Comparison of ENCODE assay signal across 12 cellular contexts in the genomic region with DNA sequence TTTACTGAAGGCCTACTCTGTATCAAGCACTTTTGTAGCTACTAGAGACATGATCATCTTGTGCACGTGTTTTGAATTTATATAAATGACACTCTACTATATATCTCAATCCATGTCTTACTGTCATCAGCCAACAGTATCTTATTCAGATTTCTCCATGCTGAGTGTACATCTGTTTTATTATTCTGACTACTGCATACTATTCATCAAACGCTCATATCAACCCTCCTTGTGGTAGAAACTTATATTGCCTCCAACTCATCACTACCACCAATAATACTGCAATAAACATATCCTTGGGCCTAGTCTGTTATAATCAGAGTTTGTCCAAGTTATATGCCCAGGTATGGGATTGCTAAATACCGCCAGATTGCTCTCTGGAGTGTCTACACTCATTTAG.
A peak's percentile ranks its signal among the peaks of the same experiment; 100 is the strongest.
DNase-seq lines count a peak whose midpoint lies in the region; ATAC-seq and TF ChIP-seq lines count a peak whose summit lies in the region.
"Had no signal": no experiment of that assay in that cellular context is flagged by ENCODE, and none has a peak within 500 bp of the region (broad histone marks: within the 10 kb centered on the region; RNA-seq: fewer than 3 reads in every experiment).

No MANE protein-coding gene starts in this region.

- TF ChIP-seq CTCF in AG10803 (conservative IDR thresholded peaks at IDR 0.05; ENCODE audit: low read length) (peak; percentile 46), HEK293 (tag by site-specific recombination; IDR thresholded peaks at IDR 0.05) (no peak), VCaP (conservative IDR thresholded peaks at IDR 0.05) (0 out of 2 replicates have a peak, but pooled peaks have one; percentile 10), WERI-Rb-1 (IDR thresholded peaks at IDR 0.05; ENCODE audit: low read depth, low read length) (no peak)

- H3K9me3 ChIP-seq in HEK293 (ENCODE audit: control insufficient read depth, insufficient read depth, low read depth, low read length) = no peaks in the 10 kb centered on the region
- peaks cover 5% of the 10 kb centered on the region for H3K9me3 ChIP-seq in WERI-Rb-1 (ENCODE audit: severe bottlenecking)

- intact Hi-C loops in left colon (cut with DNase I, micrococcal nuclease) = no loop called here

- H3K36me3 ChIP-seq in HEK293 (ENCODE audit: control insufficient read depth in 2 of 2, insufficient read depth in 1 of 2, low read length in 2 of 2) (no peaks in the 10 kb centered on the region), WERI-Rb-1 (no peaks in the 10 kb centered on the region)

- CTCF ChIA-PET in HEK293 (lab: Yijun Ruan, JAX) = interaction anchor here (0.7 to 1.4 kb wide), 4 partner anchors 12 to 149 kb away, joined by 3 to 5 read pairs (median 3); no protein-coding TSS in a partner anchor

- ATAC-seq in left colon (peak; percentile 95), HG02840 (IDR thresholded peaks at IDR 0.05; ENCODE audit: low FRiP score, unreplicated experiment) (no peak), GM18861 (IDR thresholded peaks at IDR 0.05; ENCODE audit: unreplicated experiment) (no peak), HG03108 (IDR thresholded peaks at IDR 0.05; ENCODE audit: unreplicated experiment) (no peak)

- POLR2A ChIA-PET in HEK293 (lab: Yijun Ruan, JAX) = no interaction called here

- no peaks in the 10 kb centered on the region for H3K4me1 ChIP-seq in HEK293 (ENCODE audit: control insufficient read depth, insufficient read depth, low read length)

- H3K4me3 ChIP-seq in AG10803 (ENCODE audit: low read length) (no peak overlapping the region), HEK293 (ENCODE audit: low read depth, low read length) (no peak overlapping the region), WERI-Rb-1 (ENCODE audit: low read depth, low read length) (no peak overlapping the region)

- H3K27ac ChIP-seq in HEK293 (ENCODE audit: extremely low read depth, low read depth, low read length) (no peak overlapping the region), VCaP (no peak overlapping the region), WERI-Rb-1 (no peak overlapping the region)

- peak; percentile 43 for DNase-seq in AG10803 (ENCODE audit: low read depth)
- no peak for DNase-seq in left colon
- no peak for DNase-seq in WERI-Rb-1
- DNase-seq: H9; NCI-H1417 treated with DMSO at 0.1 percent for 48 hours; posterior cingulate gyrus; stimulated activated CD4-positive, alpha-beta T cell treated with anti-CD3 and anti-CD28 coated beads, Interleukin-4, amount 100 ng/mL, for 4 hours had no signal

- no peaks in the 10 kb centered on the region for H3K27me3 ChIP-seq in WERI-Rb-1 (ENCODE audit: insufficient read depth, low read depth, severe bottlenecking)

TF ChIP-seq in HEK293, 187 proteins besides CTCF, POLR2A, EP300 and RAD21:
- TF ChIP-seq TSHZ1 (tag by site-specific recombination; IDR thresholded peaks at IDR 0.05; ENCODE audit: borderline replicate concordance) (no peak), PRDM1 (tag by site-specific recombination; IDR thresholded peaks at IDR 0.05) (no peak), ZBTB20 (tag by site-specific recombination; IDR thresholded peaks at IDR 0.05) (peak; percentile 74; the same call in 1 of the 2 replicates), RBAK (tag by site-specific recombination; IDR thresholded peaks at IDR 0.05) (no peak)
- TF ChIP-seq, protein P1, sequence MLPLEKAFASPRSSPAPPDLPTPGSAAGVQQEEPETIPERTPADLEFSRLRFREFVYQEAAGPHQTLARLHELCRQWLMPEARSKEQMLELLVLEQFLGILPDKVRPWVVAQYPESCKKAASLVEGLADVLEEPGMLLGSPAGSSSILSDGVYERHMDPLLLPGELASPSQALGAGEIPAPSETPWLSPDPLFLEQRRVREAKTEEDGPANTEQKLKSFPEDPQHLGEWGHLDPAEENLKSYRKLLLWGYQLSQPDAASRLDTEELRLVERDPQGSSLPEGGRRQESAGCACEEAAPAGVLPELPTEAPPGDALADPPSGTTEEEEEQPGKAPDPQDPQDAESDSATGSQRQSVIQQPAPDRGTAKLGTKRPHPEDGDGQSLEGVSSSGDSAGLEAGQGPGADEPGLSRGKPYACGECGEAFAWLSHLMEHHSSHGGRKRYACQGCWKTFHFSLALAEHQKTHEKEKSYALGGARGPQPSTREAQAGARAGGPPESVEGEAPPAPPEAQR (tag by site-specific recombination; IDR thresholded peaks at IDR 0.05) = no peak

Comparison
In these comparisons a context has a peak if more than half of its experiments do, and no peak if none do; other contexts are left out.
1. CTCF ChIP-seq: peak in AG10803 (single experiment) and VCaP (single experiment); none in HEK293 (single experiment) and WERI-Rb-1 (single experiment).